Comparison of ENCODE assay signal across 9 cellular contexts in genomic region chr10:50604823-50605222, GRCh38. TPM values are rescaled to one million over a fixed set of nuclear protein-coding genes. Genes with fewer than 3 reads are reported as not detected.
DNase-seq lines count a peak whose midpoint lies in the region; ATAC-seq and TF ChIP-seq lines count a peak whose summit lies in the region.
"Had no signal": no experiment of that assay in that cellular context is flagged by ENCODE, and none has a peak within 500 bp of the region (broad histone marks: within the 10 kb centered on the region; RNA-seq: fewer than 3 reads in every experiment).

No MANE protein-coding gene starts in this region.

- TF ChIP-seq CTCF in coronary artery (IDR thresholded peaks at IDR 0.05) (no peak), GM13977 (IDR thresholded peaks at IDR 0.05; ENCODE audit: extremely low read depth, insufficient read depth, missing control alignments) (no peak)

- peak overlapping the region; percentile 71 for H3K4me3 ChIP-seq in CD4-positive, CD25-positive, alpha-beta regulatory T cell (ENCODE audit: low read depth, low read length)
- H3K4me3 ChIP-seq in MG63: peak overlapping the region; percentile 3; the same call in 1 of the 2 replicates
- peak overlapping the region; percentile 36 for H3K4me3 ChIP-seq in coronary artery

- H3K4me1 Mint-ChIP-seq in CD4-positive, CD25-positive, alpha-beta regulatory T cell: peaks cover 55 to 89% (median 74%) of the 10 kb centered on the region in 4 donors
- H3K4me1 Mint-ChIP-seq in natural killer cell treated with Interleukin-12 subunit alpha and Interleukin-12 subunit beta and Interleukin-15 and Interleukin-18, amount 100 ng/mL, for 72 hours (ENCODE audit: low read depth in 2 of 2): peaks cover 43 to 54% of the 10 kb centered on the region in 2 donors
- H3K4me1 Mint-ChIP-seq in activated CD8-positive, alpha-beta T cell treated with anti-CD3 and anti-CD28 coated beads, Interleukin-2, amount 10 ng/mL, durations not matched to agents 7 days and 5 days (ENCODE audit: low read depth): peaks cover 50% of the 10 kb centered on the region

- H3K36me3 ChIP-seq in CD4-positive, CD25-positive, alpha-beta regulatory T cell (ENCODE audit: control insufficient read depth, insufficient read depth, low read length): no peaks in the 10 kb centered on the region
- no peaks in the 10 kb centered on the region for H3K36me3 ChIP-seq in MG63

- in situ Hi-C loops in GM13977 (cut with MboI; ENCODE audit: low pct_unique_long_range_greater_than_20kb, low sequenced_read_pairs, unreplicated experiment): no loop called here

- H3K9me3 Mint-ChIP-seq in CD4-positive, CD25-positive, alpha-beta regulatory T cell: no peaks in the 10 kb centered on the region
- H3K9me3 Mint-ChIP-seq in natural killer cell treated with Interleukin-12 subunit alpha and Interleukin-12 subunit beta and Interleukin-15 and Interleukin-18, amount 100 ng/mL, for 72 hours: no peaks in the 10 kb centered on the region
- no peaks in the 10 kb centered on the region for H3K9me3 Mint-ChIP-seq in activated CD8-positive, alpha-beta T cell treated with anti-CD3 and anti-CD28 coated beads, Interleukin-2, amount 10 ng/mL, durations not matched to agents 7 days and 5 days (ENCODE audit: insufficient read depth)
- H3K9me3 Mint-ChIP-seq: activated naive CD4-positive, alpha-beta T cell treated with anti-CD3 and anti-CD28 coated beads, Interleukin-2, amount 10 ng/mL, durations not matched to agents 7 days and 5 days had no signal

- peaks cover 4% of the 10 kb centered on the region for H3K36me3 Mint-ChIP-seq in CD4-positive, CD25-positive, alpha-beta regulatory T cell
- H3K36me3 Mint-ChIP-seq in natural killer cell treated with Interleukin-12 subunit alpha and Interleukin-12 subunit beta and Interleukin-15 and Interleukin-18, amount 100 ng/mL, for 72 hours: no peaks in the 10 kb centered on the region
- H3K36me3 Mint-ChIP-seq in activated CD8-positive, alpha-beta T cell treated with anti-CD3 and anti-CD28 coated beads, Interleukin-2, amount 10 ng/mL, durations not matched to agents 7 days and 5 days (ENCODE audit: low read depth): no peaks in the 10 kb centered on the region
- H3K36me3 Mint-ChIP-seq: activated naive CD4-positive, alpha-beta T cell treated with anti-CD3 and anti-CD28 coated beads, Interleukin-2, amount 10 ng/mL, durations not matched to agents 7 days and 5 days had no signal

- H3K27me3 Mint-ChIP-seq in CD4-positive, CD25-positive, alpha-beta regulatory T cell: no peaks in the 10 kb centered on the region
- no peaks in the 10 kb centered on the region for H3K27me3 Mint-ChIP-seq in natural killer cell treated with Interleukin-12 subunit alpha and Interleukin-12 subunit beta and Interleukin-15 and Interleukin-18, amount 100 ng/mL, for 72 hours
- no peaks in the 10 kb centered on the region for H3K27me3 Mint-ChIP-seq in activated CD8-positive, alpha-beta T cell treated with anti-CD3 and anti-CD28 coated beads, Interleukin-2, amount 10 ng/mL, durations not matched to agents 7 days and 5 days (ENCODE audit: low read depth)
- H3K27me3 Mint-ChIP-seq: activated naive CD4-positive, alpha-beta T cell treated with anti-CD3 and anti-CD28 coated beads, Interleukin-2, amount 10 ng/mL, durations not matched to agents 7 days and 5 days had no signal

- peak overlapping the region; percentile 63 for H3K27ac ChIP-seq in CD4-positive, CD25-positive, alpha-beta regulatory T cell (ENCODE audit: insufficient read depth, low read length, poor library complexity, severe bottlenecking)
- peak overlapping the region; percentile 38 to 73 for H3K27ac ChIP-seq in coronary artery

- ATAC-seq in CD4-positive, CD25-positive, alpha-beta regulatory T cell (ENCODE audit: low read depth in 2 of 2): peak; percentile 51 to 55
- ATAC-seq in natural killer cell treated with Interleukin-12 subunit alpha and Interleukin-12 subunit beta and Interleukin-15 and Interleukin-18, amount 100 ng/mL, for 72 hours: peak in 1 of 2 donors; percentile 7
- ATAC-seq in activated CD8-positive, alpha-beta T cell treated with anti-CD3 and anti-CD28 coated beads, Interleukin-2, amount 10 ng/mL, durations not matched to agents 7 days and 5 days: no peak
- ATAC-seq in left lobe of liver: no peak

- CTCF ChIA-PET in activated CD8-positive, alpha-beta T cell treated with anti-CD3 and anti-CD28 coated beads, Interleukin-2, amount 10 ng/mL, durations not matched to agents 7 days and 5 days (lab: Charles Lee): interaction anchor here (0.6 to 4.4 kb wide), 3 partner anchors 12 to 183 kb away, joined by 3 to 19 read pairs (median 3); no protein-coding TSS in a partner anchor

- H3K27me3 ChIP-seq in CD4-positive, CD25-positive, alpha-beta regulatory T cell (ENCODE audit: control insufficient read depth, insufficient read depth, low read length): no peaks in the 10 kb centered on the region
- H3K27me3 ChIP-seq in MG63: no peaks in the 10 kb centered on the region

- no peaks in the 10 kb centered on the region for H3K9me3 ChIP-seq in CD4-positive, CD25-positive, alpha-beta regulatory T cell (ENCODE audit: control insufficient read depth in 2 of 2, low read length in 2 of 2)
- H3K9me3 ChIP-seq in MG63: no peaks in the 10 kb centered on the region

- POLR2A ChIA-PET in activated CD8-positive, alpha-beta T cell treated with anti-CD3 and anti-CD28 coated beads, Interleukin-2, amount 10 ng/mL, durations not matched to agents 7 days and 5 days (lab: Charles Lee): interaction anchor here (0.6 kb wide), 1 partner anchor 35 kb away, joined by 3 read pairs; no protein-coding TSS in a partner anchor

- peak overlapping the region; percentile 20 to 72 (median 66) for H3K4me3 Mint-ChIP-seq in CD4-positive, CD25-positive, alpha-beta regulatory T cell
- peak overlapping the region; percentile 36 for H3K4me3 Mint-ChIP-seq in natural killer cell treated with Interleukin-12 subunit alpha and Interleukin-12 subunit beta and Interleukin-15 and Interleukin-18, amount 100 ng/mL, for 72 hours
- no peak overlapping the region for H3K4me3 Mint-ChIP-seq in activated CD8-positive, alpha-beta T cell treated with anti-CD3 and anti-CD28 coated beads, Interleukin-2, amount 10 ng/mL, durations not matched to agents 7 days and 5 days
- H3K4me3 Mint-ChIP-seq: activated naive CD4-positive, alpha-beta T cell treated with anti-CD3 and anti-CD28 coated beads, Interleukin-2, amount 10 ng/mL, durations not matched to agents 7 days and 5 days had no signal

- DNase-seq in CD4-positive, CD25-positive, alpha-beta regulatory T cell: peak in 1 of 3 donors; percentile 25
- DNase-seq in MG63: no peak
- DNase-seq in coronary artery (ENCODE audit: low spot score): no peak
- no peak for DNase-seq in natural killer cell treated with Interleukin-12 subunit alpha and Interleukin-12 subunit beta and Interleukin-15 and Interleukin-18, amount 100 ng/mL, for 72 hours (ENCODE audit: low spot score)
- DNase-seq in GM13977 (ENCODE audit: low spot score): no peak
- no peak for DNase-seq in activated CD8-positive, alpha-beta T cell treated with anti-CD3 and anti-CD28 coated beads, Interleukin-2, amount 10 ng/mL, durations not matched to agents 7 days and 5 days
- no peak for DNase-seq in left lobe of liver (ENCODE audit: low spot score)
- DNase-seq in NK-92 treated with Interleukin-12 subunit alpha and Interleukin-12 subunit beta, amount 100 ng/mL, for 24 hours (lab: John Stamatoyannopoulos, UW): no peak
- DNase-seq: activated naive CD4-positive, alpha-beta T cell treated with anti-CD3 and anti-CD28 coated beads, Interleukin-2, amount 10 ng/mL, durations not matched to agents 7 days and 5 days had no signal

- H3K4me1 ChIP-seq in CD4-positive, CD25-positive, alpha-beta regulatory T cell (ENCODE audit: control insufficient read depth, insufficient read depth, low read length, poor library complexity, severe bottlenecking): peaks cover 52% of the 10 kb centered on the region

- peak overlapping the region; percentile 45 to 93 (median 87) for H3K27ac Mint-ChIP-seq in CD4-positive, CD25-positive, alpha-beta regulatory T cell
- peak overlapping the region; percentile 50 to 72 for H3K27ac Mint-ChIP-seq in natural killer cell treated with Interleukin-12 subunit alpha and Interleukin-12 subunit beta and Interleukin-15 and Interleukin-18, amount 100 ng/mL, for 72 hours
- no peak overlapping the region for H3K27ac Mint-ChIP-seq in activated CD8-positive, alpha-beta T cell treated with anti-CD3 and anti-CD28 coated beads, Interleukin-2, amount 10 ng/mL, durations not matched to agents 7 days and 5 days
- H3K27ac Mint-ChIP-seq: activated naive CD4-positive, alpha-beta T cell treated with anti-CD3 and anti-CD28 coated beads, Interleukin-2, amount 10 ng/mL, durations not matched to agents 7 days and 5 days had no signal

RNA-seq across cellular contexts. Expression of gene SGMS1, which starts 18.9 kb away (rescaled TPM):
- total RNA-seq in CD4-positive, CD25-positive, alpha-beta regulatory T cell: 241 TPM
- 10 to 100 TPM; 25.7 to 34.3 (median 31.4) TPM for polyA plus RNA-seq in CD4-positive, CD25-positive, alpha-beta regulatory T cell
- 9.2 and 19.7 TPM in 2 replicates for total RNA-seq in MG63 (2014; rRNA removed; shearing (Covaris generic); ENCODE audit: low replicate concordance)
- 10 to 100 TPM; 31.6 to 49.0 TPM for total RNA-seq in natural killer cell treated with Interleukin-12 subunit alpha and Interleukin-12 subunit beta and Interleukin-15 and Interleukin-18, amount 100 ng/mL, for 72 hours
- 10 to 100 TPM; 14.2 to 16.4 TPM for total RNA-seq in activated CD8-positive, alpha-beta T cell treated with anti-CD3 and anti-CD28 coated beads, Interleukin-2, amount 10 ng/mL, durations not matched to agents 7 days and 5 days
- total RNA-seq in left lobe of liver: 17.4 TPM

Comparison
In these comparisons a context has a peak if more than half of its experiments do, and no peak if none do; other contexts are left out.
1. ATAC-seq: peak in CD4-positive, CD25-positive, alpha-beta regulatory T cell (2 of 2); none in activated CD8-positive, alpha-beta T cell treated with anti-CD3 and anti-CD28 coated beads, Interleukin-2, amount 10 ng/mL, durations not matched to agents 7 days and 5 days (single experiment) and left lobe of liver (single experiment).
2. H3K4me3 ChIP-seq: peak in every context shown above with its lines; median percentile 71 in CD4-positive, CD25-positive, alpha-beta regulatory T cell; 36 in coronary artery; 3 in MG63.